1 cellular context compared by ENCODE assay signal in genomic region chr16:67926181-67926742, GRCh38.
TF ChIP-seq lines count a peak whose summit lies in the region.

No MANE protein-coding gene starts in this region.

TF ChIP-seq in H1, 55 proteins besides CTCF, POLR2A, EP300 and RAD21:
- no peak for TF ChIP-seq BCL11A (IDR thresholded peaks at IDR 0.05; ENCODE audit: low read depth in 2 of 2, low read length in 2 of 2)
- no peak for TF ChIP-seq NANOG (IDR thresholded peaks at IDR 0.05; ENCODE audit: insufficient read depth, low read depth, low read length, poor library complexity, severe bottlenecking)
- TF ChIP-seq NRF1 (IDR thresholded peaks at IDR 0.05; ENCODE audit: low read depth, low read length) = no peak
- TF ChIP-seq RBBP5 (IDR thresholded peaks at IDR 0.05; ENCODE audit: borderline replicate concordance, low read depth, low read length) = no peak
- no peak for TF ChIP-seq SP4 (IDR thresholded peaks at IDR 0.05; ENCODE audit: low read length)
- TF ChIP-seq POU5F1 (IDR thresholded peaks at IDR 0.05; ENCODE audit: low read depth, low read length) = no peak
TF ChIP-seq in H1: peak in this region for 0.
